In genomic region chr7:91582799-91583230, GRCh38 we compare ENCODE assay signal across 1 cellular context.
TF ChIP-seq lines count a peak whose summit lies in the region.

No MANE protein-coding gene starts in this region.

TF ChIP-seq in GM23338, 12 proteins besides CTCF, POLR2A, EP300 and RAD21:
- TF ChIP-seq ZNF462 (CRISPR knock-in tag; IDR thresholded peaks at IDR 0.05): no peak
- no peak for TF ChIP-seq POLR2AphosphoS5 (IDR thresholded peaks at IDR 0.05; ENCODE audit: low read depth)
- TF ChIP-seq JUNB (IDR thresholded peaks at IDR 0.05; ENCODE audit: unreplicated experiment): no peak
- no peak for TF ChIP-seq STAT1 (IDR thresholded peaks at IDR 0.05; ENCODE audit: unreplicated experiment)
- TF ChIP-seq ETS1 (IDR thresholded peaks at IDR 0.05): no peak
- TF ChIP-seq EZH2phosphoT487 (IDR thresholded peaks at IDR 0.05; ENCODE audit: unreplicated experiment): no peak
- no peak for TF ChIP-seq NANOG (IDR thresholded peaks at IDR 0.05; ENCODE audit: borderline replicate concordance)
- TF ChIP-seq ZNF114 (CRISPR knock-in tag; IDR thresholded peaks at IDR 0.05): no peak
- TF ChIP-seq ZNF331 (CRISPR knock-in tag; IDR thresholded peaks at IDR 0.05; ENCODE audit: low read depth): no peak
- no peak for TF ChIP-seq EZH2 (IDR thresholded peaks at IDR 0.05; ENCODE audit: low read depth, unreplicated experiment)
- TF ChIP-seq REST (IDR thresholded peaks at IDR 0.05; ENCODE audit: unreplicated experiment): no peak
- no peak for TF ChIP-seq CREB1 (CRISPR knock-in tag; IDR thresholded peaks at IDR 0.05; ENCODE audit: low read depth)
